In the genomic region with DNA sequence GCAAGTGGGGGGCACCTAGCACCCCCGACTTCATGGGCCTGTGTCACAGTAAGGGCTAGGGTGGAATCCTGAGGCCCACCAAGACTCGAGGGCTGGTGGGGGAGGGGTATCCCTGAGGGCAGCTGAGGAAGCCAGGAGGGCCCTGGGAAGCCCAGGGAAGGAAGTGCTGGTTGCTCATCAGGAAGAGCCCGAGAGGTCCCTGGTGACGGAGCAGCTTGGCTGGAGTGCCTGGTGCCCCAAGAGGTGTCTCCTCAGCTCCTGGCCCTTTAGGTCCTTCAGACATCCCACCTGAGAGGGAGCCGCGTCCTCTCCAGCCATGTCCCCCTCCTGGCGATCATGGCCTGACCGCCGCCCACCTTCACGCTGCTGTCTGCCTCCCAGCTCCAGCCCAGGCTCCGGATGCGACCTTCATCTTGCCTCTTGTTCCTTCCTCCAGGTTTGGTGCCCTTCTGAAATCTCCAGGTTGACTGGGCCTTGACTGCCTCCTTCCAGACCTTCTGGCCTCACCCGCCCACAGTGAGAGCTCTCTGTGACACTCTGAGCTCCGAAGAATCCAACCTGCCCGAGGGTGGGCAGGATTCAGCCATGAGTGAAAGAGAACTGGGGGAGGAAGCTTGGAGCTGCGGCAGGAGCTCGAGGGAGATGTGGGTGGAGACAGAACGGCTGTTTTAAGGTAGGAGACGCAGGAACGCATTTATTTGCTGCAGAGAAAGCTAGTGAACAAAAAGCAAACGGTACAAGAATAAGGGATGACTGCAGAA, we compare ENCODE assay signal across 13 cellular contexts. TPM values are rescaled to one million over a fixed set of nuclear protein-coding genes. Genes with fewer than 3 reads are reported as not detected.
A peak's percentile ranks its signal among the peaks of the same experiment; 100 is the strongest.
DNase-seq lines count a peak whose midpoint lies in the region; ATAC-seq, FAIRE-seq and TF ChIP-seq lines count a peak whose summit lies in the region.
"Had no signal": no experiment of that assay in that cellular context is flagged by ENCODE, and none has a peak within 500 bp of the region (broad histone marks: within the 10 kb centered on the region; RNA-seq: fewer than 3 reads in every experiment).

No MANE protein-coding gene starts in this region.

- peak overlapping the region; percentile 65 to 75 for H3K9ac ChIP-seq in K562 (ENCODE audit: insufficient read depth in 1 of 2, low read depth in 2 of 2, low read length in 2 of 2)

- no TSS peak for BruUV-seq in K562 (replicated peaks; lab: Mats Ljungman, UMichigan)

- TF ChIP-seq CTCF in GM23338 (conservative IDR thresholded peaks at IDR 0.05; ENCODE audit: low read depth in 2 of 2) = no peak
- TF ChIP-seq CTCF in K562 (IDR thresholded peaks at IDR 0.05 in 2 of 3, conservative IDR thresholded peaks at IDR 0.05 in 1 of 3; ENCODE audit: insufficient read depth in 2 of 3, low read depth in 1 of 3, low read length in 3 of 3) = no peak
- TF ChIP-seq CTCF in nephron progenitor cell (IDR thresholded peaks at IDR 0.05) = no peak

- no peak overlapping the region for H3K27ac ChIP-seq in GM23338 (ENCODE audit: low read depth)
- H3K27ac ChIP-seq in K562 (ENCODE audit: extremely low read depth, low read depth, low read length) = peak overlapping the region; percentile 55
- H3K27ac ChIP-seq: A549 had no signal

- H3K4me3 ChIP-seq in GM23338 (no peak overlapping the region), K562 (no peak overlapping the region)
- H3K4me3 ChIP-seq: A549 had no signal

- no peak for FAIRE-seq in K562 (lab: Jason Lieb, UNC)
- FAIRE-seq: A549, endothelial cell of umbilical vein had no signal

- H3K4me2 ChIP-seq in GM23338 (no peak overlapping the region), K562 (ENCODE audit: insufficient read depth, low read length) (peak overlapping the region; percentile 59)
- H3K4me2 ChIP-seq: A549 had no signal

- CTCF ChIA-PET in K562 (lab: Yijun Ruan, JAX; ENCODE audit: low intra/inter-chr PET ratio) = no interaction called here

- no peaks in the 10 kb centered on the region for H3K9me1 ChIP-seq in K562 (ENCODE audit: control insufficient read depth, insufficient read depth, low read length)

- POLR2A ChIA-PET in K562 (lab: Yijun Ruan, JAX) = interaction anchor here (0.6 to 2.3 kb wide), 11 partner anchors 9 to 481 kb away, joined by 3 to 13 read pairs (median 4); no protein-coding TSS in a partner anchor

- peaks cover 16% of the 10 kb centered on the region for H3K36me3 Mint-ChIP-seq in activated CD4-positive, alpha-beta T cell treated with anti-CD3 and anti-CD28 coated beads, Interleukin-2, amount 10 ng/mL, durations not matched to agents 24 days and 14 days (ENCODE audit: low read depth)
- no peaks in the 10 kb centered on the region; the same call in 2 of the 3 replicates for H3K36me3 Mint-ChIP-seq in GM23338 (ENCODE audit: low read depth)
- no peaks in the 10 kb centered on the region for H3K36me3 Mint-ChIP-seq in nephron progenitor cell (ENCODE audit: low read depth)
- H3K36me3 Mint-ChIP-seq: WTC11 had no signal

- H3F3A ChIP-seq in GM23338 (replicated peaks; ENCODE audit: low read depth) = no peaks in the 10 kb centered on the region

- H3K9me2 ChIP-seq in GM23338 (ENCODE audit: insufficient read depth) = no peaks in the 10 kb centered on the region

- peak overlapping the region; percentile 88 for H3K27ac Mint-ChIP-seq in activated CD4-positive, alpha-beta T cell treated with anti-CD3 and anti-CD28 coated beads, Interleukin-2, amount 10 ng/mL, durations not matched to agents 24 days and 14 days
- no peak overlapping the region for H3K27ac Mint-ChIP-seq in GM23338
- peak overlapping the region; percentile 53 for H3K27ac Mint-ChIP-seq in nephron progenitor cell
- H3K27ac Mint-ChIP-seq: WTC11 had no signal

- intact Hi-C loops in activated CD4-positive, alpha-beta T cell treated with anti-CD3 and anti-CD28 coated beads, Interleukin-2, amount 10 ng/mL, durations not matched to agents 24 days and 14 days (cut with micrococcal nuclease) = loop anchor here (5.0 kb wide), 1 partner anchor 40 kb away; no protein-coding TSS in a partner anchor
- intact Hi-C loops in K562 (cut with micrococcal nuclease) = no loop called here

- no peak for TF ChIP-seq POLR2A in K562 (conservative IDR thresholded peaks at IDR 0.05)

- DNase-seq in activated CD4-positive, alpha-beta T cell treated with anti-CD3 and anti-CD28 coated beads, Interleukin-2, amount 10 ng/mL, durations not matched to agents 24 days and 14 days = no peak
- DNase-seq in activated CD4-positive, alpha-beta T cell treated with anti-CD3 and anti-CD28 coated beads, Interleukin-2, amount 50 U/mL, for 4 hours = no peak
- DNase-seq in GM23338 (ENCODE audit: low spot score) (no peak), K562 (ENCODE audit: extremely low read depth in 1 of 4, low spot score in 3 of 4) (no peak), nephron progenitor cell (no peak), HPDE6-E6E7 (ENCODE audit: extremely low spot score) (no peak)
- DNase-seq: glutamatergic neuron, NCI-H1092 had no signal

- H3K27me3 Mint-ChIP-seq in activated CD4-positive, alpha-beta T cell treated with anti-CD3 and anti-CD28 coated beads, Interleukin-2, amount 10 ng/mL, durations not matched to agents 24 days and 14 days = no peaks in the 10 kb centered on the region
- H3K27me3 Mint-ChIP-seq in GM23338 (ENCODE audit: insufficient read depth, low read depth, poor library complexity) = peaks cover 8% of the 10 kb centered on the region
- H3K27me3 Mint-ChIP-seq in nephron progenitor cell (ENCODE audit: low read depth, poor library complexity) = peaks cover 39% of the 10 kb centered on the region

- no peak for ATAC-seq in GM23338
- ATAC-seq in K562 = peak; percentile 54
- no peak for ATAC-seq in GM18861 (IDR thresholded peaks at IDR 0.05; ENCODE audit: unreplicated experiment)
- ATAC-seq in HG02870 (IDR thresholded peaks at IDR 0.05; ENCODE audit: unreplicated experiment) = no peak
- ATAC-seq: WTC11 had no signal

- peaks cover 17% of the 10 kb centered on the region for H3K9me3 Mint-ChIP-seq in activated CD4-positive, alpha-beta T cell treated with anti-CD3 and anti-CD28 coated beads, Interleukin-2, amount 10 ng/mL, durations not matched to agents 24 days and 14 days
- no peaks in the 10 kb centered on the region for H3K9me3 Mint-ChIP-seq in GM23338
- H3K9me3 Mint-ChIP-seq in nephron progenitor cell = peaks cover 10% of the 10 kb centered on the region
- H3K9me3 Mint-ChIP-seq: WTC11 had no signal

- H3K4me1 ChIP-seq in GM23338 (ENCODE audit: insufficient read depth) (no peaks in the 10 kb centered on the region; the same call in 1 of the 2 replicates), K562 (replicated peaks in 1 of 2; ENCODE audit: control insufficient read depth in 2 of 2, insufficient read depth in 2 of 2, low read length in 2 of 2) (peaks cover 29 to 58% of the 10 kb centered on the region in 2 experiments)
- H3K4me1 ChIP-seq: A549 had no signal

- no peaks in the 10 kb centered on the region for H3K36me3 ChIP-seq in GM23338 (ENCODE audit: insufficient read depth)
- peaks cover 7% of the 10 kb centered on the region; the same call in 2 of the 3 replicates for H3K36me3 ChIP-seq in K562 (ENCODE audit: control insufficient read depth, insufficient read depth, low read length)

- WGBS in K562 (ENCODE audit: insufficient coverage, low coverage, missing lambda C conversion rate) = 43% methylated on average over 21 of the region's 21 CpGs

- in situ Hi-C loops in K562 (cut with MboI) = no loop called here

- TF ChIP-seq EP300 in K562 (IDR thresholded peaks at IDR 0.05; ENCODE audit: low read length) = no peak

- H3K79me2 ChIP-seq in GM23338 (replicated peaks; ENCODE audit: insufficient read depth) (no peaks in the 10 kb centered on the region), K562 (ENCODE audit: control insufficient read depth, insufficient read depth, low read length) (peaks cover 7% of the 10 kb centered on the region; the same call in 2 of the 3 replicates)

- H3K9me3 ChIP-seq in K562 (replicated peaks; ENCODE audit: control insufficient read depth, insufficient read depth, low read depth, low read length) = peaks cover 9% of the 10 kb centered on the region; the same call in 1 of the 2 replicates

- H3K4me3 Mint-ChIP-seq in activated CD4-positive, alpha-beta T cell treated with anti-CD3 and anti-CD28 coated beads, Interleukin-2, amount 10 ng/mL, durations not matched to agents 24 days and 14 days = peak overlapping the region; percentile 82
- H3K4me3 Mint-ChIP-seq in GM23338 (no peak overlapping the region; the same call in 2 of the 3 replicates), nephron progenitor cell (peak overlapping the region; percentile 43)
- H3K4me3 Mint-ChIP-seq: WTC11 had no signal

- peaks cover 32% of the 10 kb centered on the region for H3K4me1 Mint-ChIP-seq in activated CD4-positive, alpha-beta T cell treated with anti-CD3 and anti-CD28 coated beads, Interleukin-2, amount 10 ng/mL, durations not matched to agents 24 days and 14 days
- H3K4me1 Mint-ChIP-seq in GM23338 (peaks cover 25% of the 10 kb centered on the region), nephron progenitor cell (peaks cover 64% of the 10 kb centered on the region)

- no peaks in the 10 kb centered on the region for H3K27me3 ChIP-seq in GM23338 (ENCODE audit: insufficient read depth)
- no peaks in the 10 kb centered on the region for H3K27me3 ChIP-seq in K562 (ENCODE audit: control insufficient read depth in 2 of 2, insufficient read depth in 2 of 2, low read length in 2 of 2)

- H2AFZ ChIP-seq in GM23338 = peak overlapping the region; percentile 78; the same call in 1 of the 2 replicates
- H2AFZ ChIP-seq in K562 (ENCODE audit: low read depth, low read length) = peak overlapping the region; percentile 78

- no peak for TF ChIP-seq RAD21 in K562 (CRISPR knock-in tag; conservative IDR thresholded peaks at IDR 0.05 in 1 of 2, IDR thresholded peaks at IDR 0.05 in 1 of 2)

- H4K20me1 ChIP-seq in GM23338 (replicated peaks; ENCODE audit: insufficient read depth) (no peaks in the 10 kb centered on the region), K562 (replicated peaks; ENCODE audit: control insufficient read depth, insufficient read depth, low read length) (no peaks in the 10 kb centered on the region)

RNA-seq across cellular contexts. Expression of gene SEMA4C, which starts 42.7 kb away (rescaled TPM):
- total RNA-seq in activated CD4-positive, alpha-beta T cell treated with anti-CD3 and anti-CD28 coated beads, Interleukin-2, amount 10 ng/mL, durations not matched to agents 24 days and 14 days = 23.8 and 26.1 TPM in 2 replicates
- 69.7 and 80.7 TPM in 2 replicates for total RNA-seq in GM23338 (2014; rRNA removed; shearing (Covaris generic))
- 15.4 and 16.8 TPM in 2 replicates for polyA plus RNA-seq in GM23338 (2016; fragmentation: Nextera tagmentation; extraction: Ambion mirVana)
- 229 and 466 TPM in 2 replicates for total RNA-seq in K562 (2011; cell fraction: chromatin; rRNA removed; ENCODE audit: low replicate concordance)
- 309 and 326 TPM in 2 replicates for total RNA-seq in K562 (2011; cell fraction: nucleolus; rRNA removed)
- total RNA-seq in K562 (2011; cell fraction: nucleoplasm; rRNA removed) = 244 and 282 TPM in 2 replicates
- total RNA-seq in K562 (2014; rRNA removed) = 28.8 and 35.6 TPM in 2 replicates
- total RNA-seq in K562 (2014; rRNA removed; fragmentation: Illumina TruSeq; extraction: Trizol) = 7.3 and 9.5 TPM in 2 replicates
- 23.9 and 24.6 TPM in 2 replicates for total RNA-seq in K562 (2015; rRNA removed; fragmentation: Illumina TruSeq; extraction: Trizol)
- 45.2 and 54.4 TPM in 2 replicates for total RNA-seq in K562 (2021)
- polyA plus RNA-seq in K562 (2011; rRNA removed) = 59.7 and 110 TPM in 2 replicates
- polyA plus RNA-seq in K562 (2011; cell fraction: cytosol; rRNA removed) = 50.2 and 68.3 TPM in 2 replicates
- polyA plus RNA-seq in K562 (2011; cell fraction: nucleus; rRNA removed) = 313 and 392 TPM in 2 replicates
- 39.1 and 59.5 TPM in 2 replicates for polyA plus RNA-seq in K562 (2012)
- 21.8 and 29.4 TPM in 2 replicates for polyA plus RNA-seq in K562 (2014; fragmentation: Illumina TruSeq; extraction: Trizol)
- polyA plus RNA-seq in K562 (2014; fragmentation: Nextera tagmentation; extraction: Ambion mirVana) = under 1 TPM; 0.32 to 0.89 TPM
- 35.5 and 36.2 TPM in 2 replicates for polyA plus RNA-seq in K562 (2014; rRNA removed)
- polyA minus RNA-seq in K562 (2011; rRNA and poly(A)+ RNA removed) = 56.4 and 73.7 TPM in 2 replicates
- 58.2 and 59.2 TPM in 2 replicates for polyA minus RNA-seq in K562 (2011; cell fraction: cytosol; rRNA and poly(A)+ RNA removed)
- polyA minus RNA-seq in K562 (2011; cell fraction: nucleus; rRNA and poly(A)+ RNA removed) = 58.7 and 72.1 TPM in 2 replicates

RNA-seq across cellular contexts. Expression of gene ANKRD39, which starts 54.7 kb away (rescaled TPM):
- total RNA-seq in activated CD4-positive, alpha-beta T cell treated with anti-CD3 and anti-CD28 coated beads, Interleukin-2, amount 10 ng/mL, durations not matched to agents 24 days and 14 days = 37.0 and 44.0 TPM in 2 replicates
- 17.5 and 18.3 TPM in 2 replicates for total RNA-seq in GM23338 (2014; rRNA removed; shearing (Covaris generic))
- polyA plus RNA-seq in GM23338 (2016; fragmentation: Nextera tagmentation; extraction: Ambion mirVana) = 32.0 and 33.8 TPM in 2 replicates
- total RNA-seq in K562 (2011; cell fraction: chromatin; rRNA removed; ENCODE audit: low replicate concordance) = 39.7 and 71.7 TPM in 2 replicates
- total RNA-seq in K562 (2011; cell fraction: nucleolus; rRNA removed) = 42.2 and 44.1 TPM in 2 replicates
- total RNA-seq in K562 (2011; cell fraction: nucleoplasm; rRNA removed) = 34.4 and 37.9 TPM in 2 replicates
- total RNA-seq in K562 (2014; rRNA removed) = 33.1 and 50.4 TPM in 2 replicates
- total RNA-seq in K562 (2014; rRNA removed; fragmentation: Illumina TruSeq; extraction: Trizol) = 5.7 and 8.2 TPM in 2 replicates
- 21.2 and 21.9 TPM in 2 replicates for total RNA-seq in K562 (2015; rRNA removed; fragmentation: Illumina TruSeq; extraction: Trizol)
- total RNA-seq in K562 (2021) = 29.8 and 31.2 TPM in 2 replicates
- polyA plus RNA-seq in K562 (2011; rRNA removed) = 23.8 and 33.3 TPM in 2 replicates
- 27.1 and 60.5 TPM in 2 replicates for polyA plus RNA-seq in K562 (2011; cell fraction: cytosol; rRNA removed)
- polyA plus RNA-seq in K562 (2011; cell fraction: nucleus; rRNA removed) = 58.3 and 92.0 TPM in 2 replicates
- polyA plus RNA-seq in K562 (2012) = 28.4 and 31.7 TPM in 2 replicates
- 15.0 and 22.7 TPM in 2 replicates for polyA plus RNA-seq in K562 (2014; fragmentation: Illumina TruSeq; extraction: Trizol)
- polyA plus RNA-seq in K562 (2014; fragmentation: Nextera tagmentation; extraction: Ambion mirVana) = 10 to 100 TPM; 16.7 to 26.0 TPM
- polyA plus RNA-seq in K562 (2014; rRNA removed) = 28.1 and 48.3 TPM in 2 replicates
- polyA minus RNA-seq in K562 (2011; rRNA and poly(A)+ RNA removed) = 6.6 and 8.9 TPM in 2 replicates
- polyA minus RNA-seq in K562 (2011; cell fraction: cytosol; rRNA and poly(A)+ RNA removed) = 7.1 and 9.9 TPM in 2 replicates
- 15.1 and 21.2 TPM in 2 replicates for polyA minus RNA-seq in K562 (2011; cell fraction: nucleus; rRNA and poly(A)+ RNA removed)
